ENCODE assay signal across 14 cellular contexts in genomic region chr1:12469493-12469892, GRCh38.
A peak's percentile ranks its signal among the peaks of the same experiment; 100 is the strongest.
DNase-seq lines count a peak whose midpoint lies in the region; ATAC-seq and TF ChIP-seq lines count a peak whose summit lies in the region.
"Had no signal": no experiment of that assay in that cellular context is flagged by ENCODE, and none has a peak within 500 bp of the region (broad histone marks: within the 10 kb centered on the region; RNA-seq: fewer than 3 reads in every experiment).

No MANE protein-coding gene starts in this region.

- peak; percentile 36 for DNase-seq in NCI-H2227 (lab: John Stamatoyannopoulos, UW; ENCODE audit: unreplicated experiment)
- no peak for DNase-seq in NCI-H2227 treated with DMSO at 0.1 percent for 48 hours (lab: John Stamatoyannopoulos, UW)
- DNase-seq in activated naive CD8-positive, alpha-beta T cell treated with anti-CD3 and anti-CD28 coated beads, Interleukin-2, amount 50 U/mL, for 24 hours = no peak
- no peak for DNase-seq in nephron progenitor cell
- no peak for DNase-seq in foreskin keratinocyte
- no peak for DNase-seq in caudate nucleus (lab: John Stamatoyannopoulos, UW)
- no peak for DNase-seq in WTC11 (ENCODE audit: low spot score)
- DNase-seq: ACHN, erythroblast, GF-D8, heart right ventricle had no signal

- peaks cover 7% of the 10 kb centered on the region for H3K9me3 ChIP-seq in KOPT-K1 (ENCODE audit: insufficient read depth, low read length, poor library complexity, severe bottlenecking)
- H3K9me3 ChIP-seq: heart right ventricle, suprapubic skin had no signal

- H3K9me3 Mint-ChIP-seq in activated naive CD8-positive, alpha-beta T cell treated with anti-CD3 and anti-CD28 coated beads, Interleukin-2, amount 50 U/mL, for 24 hours = no peaks in the 10 kb centered on the region
- peaks cover 10% of the 10 kb centered on the region for H3K9me3 Mint-ChIP-seq in nephron progenitor cell
- peaks cover 20% of the 10 kb centered on the region for H3K9me3 Mint-ChIP-seq in WTC11
- H3K9me3 Mint-ChIP-seq: activated T-helper 2 cell treated with anti-CD3 and anti-CD28 coated beads, Interferon-gamma antibody, Interleukin-2, Interleukin-4, amounts not matched to agents 10 μg/mL and 5 μg/mL and 100 μg/mL, durations not matched to agents 14 hours and 24 hours and 36 hours had no signal

- TF ChIP-seq CTCF in nephron progenitor cell (IDR thresholded peaks at IDR 0.05) (no peak), foreskin keratinocyte (conservative IDR thresholded peaks at IDR 0.05) (no peak), WTC11 (IDR thresholded peaks at IDR 0.05) (no peak)

- H3K36me3 ChIP-seq in KOPT-K1 (ENCODE audit: insufficient read depth, low read length) = peaks cover 7% of the 10 kb centered on the region; the same call in 1 of the 2 replicates

- no peak for ATAC-seq in activated naive CD8-positive, alpha-beta T cell treated with anti-CD3 and anti-CD28 coated beads, Interleukin-2, amount 50 U/mL, for 24 hours
- ATAC-seq in foreskin keratinocyte (no peak), WTC11 (no peak)
- ATAC-seq: heart right ventricle had no signal

- no peaks in the 10 kb centered on the region for H3K27me3 ChIP-seq in foreskin keratinocyte
- H3K27me3 ChIP-seq: heart right ventricle, suprapubic skin had no signal

- H3K27me3 Mint-ChIP-seq in activated naive CD8-positive, alpha-beta T cell treated with anti-CD3 and anti-CD28 coated beads, Interleukin-2, amount 50 U/mL, for 24 hours = no peaks in the 10 kb centered on the region
- H3K27me3 Mint-ChIP-seq in nephron progenitor cell (ENCODE audit: low read depth, poor library complexity) (no peaks in the 10 kb centered on the region), WTC11 (ENCODE audit: low read depth) (no peaks in the 10 kb centered on the region)

- H3K4me3 Mint-ChIP-seq in activated naive CD8-positive, alpha-beta T cell treated with anti-CD3 and anti-CD28 coated beads, Interleukin-2, amount 50 U/mL, for 24 hours = no peak overlapping the region
- H3K4me3 Mint-ChIP-seq in nephron progenitor cell (no peak overlapping the region), WTC11 (no peak overlapping the region)

- H3K4me1 Mint-ChIP-seq in activated naive CD8-positive, alpha-beta T cell treated with anti-CD3 and anti-CD28 coated beads, Interleukin-2, amount 50 U/mL, for 24 hours = peaks cover 85% of the 10 kb centered on the region
- H3K4me1 Mint-ChIP-seq in nephron progenitor cell = peaks cover 58% of the 10 kb centered on the region
- peaks cover 11% of the 10 kb centered on the region for H3K4me1 Mint-ChIP-seq in WTC11

- H3K27ac Mint-ChIP-seq in activated naive CD8-positive, alpha-beta T cell treated with anti-CD3 and anti-CD28 coated beads, Interleukin-2, amount 50 U/mL, for 24 hours = peak overlapping the region; percentile 99
- H3K27ac Mint-ChIP-seq in nephron progenitor cell (peak overlapping the region; percentile 56), WTC11 (no peak overlapping the region)

- POLR2A ChIA-PET in WTC11 (lab: Charles Lee) = no interaction called here

- H3K4me1 ChIP-seq in foreskin keratinocyte = no peaks in the 10 kb centered on the region

- CTCF ChIA-PET in WTC11 (lab: Charles Lee) = no interaction called here

- H3K27ac ChIP-seq in KOPT-K1 (ENCODE audit: low read depth, low read length, poor library complexity, severe bottlenecking) (peak overlapping the region; percentile 98), foreskin keratinocyte (no peak overlapping the region), caudate nucleus (ENCODE audit: low read depth, low read length) (no peak overlapping the region)
- H3K27ac ChIP-seq: suprapubic skin had no signal

- H3K36me3 Mint-ChIP-seq in activated naive CD8-positive, alpha-beta T cell treated with anti-CD3 and anti-CD28 coated beads, Interleukin-2, amount 50 U/mL, for 24 hours (ENCODE audit: low read depth) = peaks cover 49% of the 10 kb centered on the region
- H3K36me3 Mint-ChIP-seq in nephron progenitor cell (ENCODE audit: low read depth) (peaks cover 32% of the 10 kb centered on the region), WTC11 (peaks cover 19% of the 10 kb centered on the region)

TF ChIP-seq in WTC11, 78 proteins besides CTCF, POLR2A, EP300 and RAD21 (continues in another document):
- TF ChIP-seq ATF2 (CRISPR knock-in tag; IDR thresholded peaks at IDR 0.05; ENCODE audit: borderline replicate concordance, low read depth) (no peak), GTF2I (CRISPR knock-in tag; conservative IDR thresholded peaks at IDR 0.05) (no peak), HMGA2 (CRISPR knock-in tag; IDR thresholded peaks at IDR 0.05) (no peak), ZNF281 (CRISPR knock-in tag; IDR thresholded peaks at IDR 0.05) (no peak), ATF3 (CRISPR knock-in tag; conservative IDR thresholded peaks at IDR 0.05) (no peak), NR1H2 (CRISPR knock-in tag; IDR thresholded peaks at IDR 0.05) (no peak), ZNF138 (CRISPR knock-in tag; conservative IDR thresholded peaks at IDR 0.05) (no peak), ATF6 (CRISPR knock-in tag; IDR thresholded peaks at IDR 0.05) (no peak), ZNF121 (CRISPR knock-in tag; IDR thresholded peaks at IDR 0.05) (no peak), ESRRA (CRISPR knock-in tag; IDR thresholded peaks at IDR 0.05; ENCODE audit: borderline replicate concordance) (no peak), FOXP4 (CRISPR knock-in tag; IDR thresholded peaks at IDR 0.05) (no peak)
